Comparison of ENCODE assay signal across 26 cellular contexts in the genomic region with DNA sequence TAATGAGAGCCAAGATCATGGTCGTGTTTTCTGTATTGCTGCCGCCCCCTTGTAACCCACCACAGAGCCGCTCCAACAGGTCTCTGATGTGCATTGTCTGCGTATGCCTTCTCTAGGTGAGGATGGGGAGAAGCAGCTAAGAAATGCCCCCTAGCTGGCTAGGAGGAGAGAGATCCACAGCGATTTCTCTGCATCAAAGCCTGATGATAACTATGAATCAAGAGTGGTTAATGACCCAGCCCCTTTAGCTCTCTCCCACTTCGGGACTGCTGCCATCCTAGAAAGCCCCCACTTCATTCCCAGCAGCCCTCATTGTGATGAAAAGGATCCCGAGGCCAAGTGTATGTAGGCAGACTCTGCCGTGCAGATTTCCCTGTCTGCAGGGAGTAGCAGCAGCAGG. TPM values are rescaled to one million over a fixed set of nuclear protein-coding genes. Genes with fewer than 3 reads are reported as not detected.
A peak's percentile ranks its signal among the peaks of the same experiment; 100 is the strongest.
DNase-seq lines count a peak whose midpoint lies in the region; ATAC-seq, FAIRE-seq and TF ChIP-seq lines count a peak whose summit lies in the region.
"Had no signal": no experiment of that assay in that cellular context is flagged by ENCODE, and none has a peak within 500 bp of the region (broad histone marks: within the 10 kb centered on the region; RNA-seq: fewer than 3 reads in every experiment).

No MANE protein-coding gene starts in this region.

- peaks cover 39% of the 10 kb centered on the region for H3K27me3 ChIP-seq in astrocyte (ENCODE audit: insufficient read depth, low read length)
- peaks cover 95% of the 10 kb centered on the region for H3K27me3 ChIP-seq in neural progenitor cell

- no peak overlapping the region for H3K27ac ChIP-seq in astrocyte (ENCODE audit: low read depth, low read length)
- no peak overlapping the region for H3K27ac ChIP-seq in neural progenitor cell
- H3K27ac ChIP-seq: SJSA1 had no signal

- ATAC-seq in HG03432 (IDR thresholded peaks at IDR 0.05; ENCODE audit: unreplicated experiment) = no peak
- ATAC-seq: HCT116; stimulated activated naive B cell treated with anti-CD40 and anti-IgM and Interleukin-4, amounts not matched to agents 10 μg/mL and 1 μg/mL and 100 μg/mL, for 72 hours had no signal

- H3K36me3 ChIP-seq in astrocyte (ENCODE audit: insufficient read depth, low read length) (no peaks in the 10 kb centered on the region), neural progenitor cell (no peaks in the 10 kb centered on the region)
- H3K36me3 ChIP-seq: SJSA1 had no signal

- H3K4me3 ChIP-seq in astrocyte (ENCODE audit: insufficient read depth, low read depth, low read length) = no peak overlapping the region
- peak overlapping the region; percentile 30 for H3K4me3 ChIP-seq in iPS-18c (ENCODE audit: insufficient read depth, low read depth, low read length)
- H3K4me3 ChIP-seq in neural progenitor cell = no peak overlapping the region
- H3K4me3 ChIP-seq: lung, SJSA1 had no signal

- H3K4me1 Mint-ChIP-seq in astrocyte (ENCODE audit: low read depth, unreplicated experiment) = peaks cover 12% of the 10 kb centered on the region
- H3K4me1 Mint-ChIP-seq in neural progenitor cell = peaks cover 35% of the 10 kb centered on the region

- H3K36me3 Mint-ChIP-seq in astrocyte (ENCODE audit: low read depth, unreplicated experiment) (peaks cover 6% of the 10 kb centered on the region), neural progenitor cell (no peaks in the 10 kb centered on the region)

- peaks cover 10% of the 10 kb centered on the region for H4K20me1 ChIP-seq in astrocyte (ENCODE audit: insufficient read depth, low read length)
- peaks cover 31% of the 10 kb centered on the region for H4K20me1 ChIP-seq in neural progenitor cell (ENCODE audit: low read depth)

- DNase-seq in NCI-H82 (lab: John Stamatoyannopoulos, UW) (peak; percentile 22), NCI-H82 treated with DMSO at 0.1 percent for 48 hours (lab: John Stamatoyannopoulos, UW; ENCODE audit: unreplicated experiment) (no peak), astrocyte (ENCODE audit: low read depth) (no peak), neural progenitor cell (ENCODE audit: low spot score) (no peak), anterior cingulate cortex (lab: John Stamatoyannopoulos, UW) (no peak)
- no peak for DNase-seq in activated CD4-positive, CD25-positive, alpha-beta regulatory T cell treated with anti-CD3 and anti-CD28 coated beads, Interleukin-2, amount 50 U/mL, for 72 hours
- DNase-seq: 8988T; activated CD8-positive, alpha-beta memory T cell treated with anti-CD3 and anti-CD28 coated beads for 24 hours; activated T-cell treated with anti-CD3 and anti-CD28 coated beads, Interleukin-2, amount 50 U/mL, for 1 hour; amygdala; cortex of kidney; Kasumi-1; kidney glomerular epithelial cell; MV-4-11; NCI-H1436 treated with DMSO at 0.1 percent for 48 hours; NCI-H446 treated with DMSO at 0.1 percent for 48 hours; RPMI8226; stimulated activated CD4-positive, alpha-beta T cell treated with anti-CD3 and anti-CD28 coated beads, Interleukin-15, amount 100 ng/mL, for 24 hours; stimulated activated naive B cell treated with anti-CD40 and anti-IgM and Interleukin-4, amounts not matched to agents 10 μg/mL and 1 μg/mL and 100 μg/mL, for 72 hours; T-helper 1 cell had no signal

- H3K9me3 Mint-ChIP-seq in astrocyte (ENCODE audit: unreplicated experiment) = no peaks in the 10 kb centered on the region
- peaks cover 2% of the 10 kb centered on the region for H3K9me3 Mint-ChIP-seq in neural progenitor cell
- H3K9me3 Mint-ChIP-seq: stimulated activated naive B cell treated with anti-CD40 and anti-IgM and Interleukin-4, amounts not matched to agents 10 μg/mL and 1 μg/mL and 100 μg/mL, for 72 hours had no signal

- H3K27ac Mint-ChIP-seq in astrocyte (ENCODE audit: unreplicated experiment) = no peak overlapping the region
- no peak overlapping the region for H3K27ac Mint-ChIP-seq in neural progenitor cell
- H3K27ac Mint-ChIP-seq: CD14-positive monocyte; stimulated activated naive B cell treated with anti-CD40 and anti-IgM and Interleukin-4, amounts not matched to agents 10 μg/mL and 1 μg/mL and 100 μg/mL, for 72 hours had no signal

- H3K9me3 ChIP-seq in astrocyte (ENCODE audit: insufficient read depth, low read depth, low read length) (no peaks in the 10 kb centered on the region), iPS-18c (ENCODE audit: control insufficient read depth, insufficient read depth, low read length) (peaks cover 5% of the 10 kb centered on the region), neural progenitor cell (ENCODE audit: low read depth) (no peaks in the 10 kb centered on the region)
- H3K9me3 ChIP-seq: SJSA1 had no signal

- no peak overlapping the region for H3K9ac ChIP-seq in astrocyte (ENCODE audit: low read length)
- no peak overlapping the region for H3K9ac ChIP-seq in neural progenitor cell

- no peak for FAIRE-seq in astrocyte (lab: Jason Lieb, UNC)

- peaks cover 35% of the 10 kb centered on the region for H3F3A ChIP-seq in neural progenitor cell (ENCODE audit: low read depth)

- H3K27me3 Mint-ChIP-seq in astrocyte (ENCODE audit: low read depth, unreplicated experiment) (peaks cover 77% of the 10 kb centered on the region), neural progenitor cell (ENCODE audit: insufficient read depth, low read depth) (peaks cover 57% of the 10 kb centered on the region)

- H3K4me3 Mint-ChIP-seq in astrocyte (ENCODE audit: unreplicated experiment) (peak overlapping the region; percentile 43), neural progenitor cell (no peak overlapping the region)
- H3K4me3 Mint-ChIP-seq: stimulated activated naive B cell treated with anti-CD40 and anti-IgM and Interleukin-4, amounts not matched to agents 10 μg/mL and 1 μg/mL and 100 μg/mL, for 72 hours had no signal

- H3K4me2 ChIP-seq in astrocyte (ENCODE audit: low read length) (peak overlapping the region; percentile 88), neural progenitor cell (peak overlapping the region; percentile 95)

- H3K4me1 ChIP-seq in astrocyte (ENCODE audit: insufficient read depth, low read length) (peaks cover 17% of the 10 kb centered on the region), neural progenitor cell (peaks cover 56% of the 10 kb centered on the region)
- H3K4me1 ChIP-seq: SJSA1 had no signal

- H2AFZ ChIP-seq in astrocyte (ENCODE audit: low read depth, low read length) (no peak overlapping the region), neural progenitor cell (replicated peaks) (no peak overlapping the region)

- H3K79me2 ChIP-seq in astrocyte (ENCODE audit: insufficient read depth, low read length) (peaks cover 9% of the 10 kb centered on the region), neural progenitor cell (ENCODE audit: low read depth) (no peaks in the 10 kb centered on the region)

- TF ChIP-seq CTCF in astrocyte (IDR thresholded peaks at IDR 0.05; ENCODE audit: insufficient read depth, low read depth, low read length) = no peak
- TF ChIP-seq CTCF in neural progenitor cell (IDR thresholded peaks at IDR 0.05) = no peak

RNA-seq across cellular contexts. Expression of a gene that starts 3.0 kb away (rescaled TPM):
- 3.3 and 4.3 TPM in 2 replicates for total RNA-seq in astrocyte
- 0.49 and 1.4 TPM in 2 replicates for total RNA-seq in neural progenitor cell (ENCODE audit: low replicate concordance)
- total RNA-seq: SJSA1 had no signal
